Comparison of ENCODE assay signal across 16 cellular contexts in genomic region chr9:111634860-111635259, GRCh38. TPM values are rescaled to one million over a fixed set of nuclear protein-coding genes. Genes with fewer than 3 reads are reported as not detected.
"Had no signal": no experiment of that assay in that cellular context is flagged by ENCODE, and none has a peak within 500 bp of the region (broad histone marks: within the 10 kb centered on the region; RNA-seq: fewer than 3 reads in every experiment).

No MANE protein-coding gene starts in this region.

- H3K4me3 ChIP-seq: coronary artery, heart right ventricle, sigmoid colon, thoracic aorta had no signal

- H3K27me3 ChIP-seq: heart right ventricle, sigmoid colon had no signal

- H3K27ac ChIP-seq: coronary artery, sigmoid colon, thoracic aorta had no signal

- H3K9me3 Mint-ChIP-seq: activated naive CD8-positive, alpha-beta T cell treated with anti-CD3 and anti-CD28 coated beads, Interleukin-2, amount 10 ng/mL, durations not matched to agents 7 days and 5 days; activated T-cell treated with anti-CD3 and anti-CD28 coated beads, Interleukin-2, amount 50 U/mL, for 4 hours; endodermal cell; naive thymus-derived CD8-positive, alpha-beta T cell; WTC11 had no signal

- H3K36me3 ChIP-seq: heart right ventricle, sigmoid colon, thoracic aorta had no signal

- H3K4me3 Mint-ChIP-seq: activated naive CD8-positive, alpha-beta T cell treated with anti-CD3 and anti-CD28 coated beads, Interleukin-2, amount 10 ng/mL, durations not matched to agents 7 days and 5 days; endodermal cell; WTC11 had no signal

- H3K36me3 Mint-ChIP-seq: activated naive CD8-positive, alpha-beta T cell treated with anti-CD3 and anti-CD28 coated beads, Interleukin-2, amount 10 ng/mL, durations not matched to agents 7 days and 5 days; naive thymus-derived CD8-positive, alpha-beta T cell; WTC11 had no signal

- H3K9me3 ChIP-seq: heart right ventricle, sigmoid colon, thoracic aorta had no signal

- H3K27me3 Mint-ChIP-seq: activated naive CD8-positive, alpha-beta T cell treated with anti-CD3 and anti-CD28 coated beads, Interleukin-2, amount 10 ng/mL, durations not matched to agents 7 days and 5 days; naive thymus-derived CD8-positive, alpha-beta T cell had no signal

- ATAC-seq: activated T-cell treated with anti-CD3 and anti-CD28 coated beads, Interleukin-2, amount 50 U/mL, for 4 hours; heart right ventricle; naive thymus-derived CD8-positive, alpha-beta T cell; WTC11 had no signal

- H3K27ac Mint-ChIP-seq: activated naive CD8-positive, alpha-beta T cell treated with anti-CD3 and anti-CD28 coated beads, Interleukin-2, amount 10 ng/mL, durations not matched to agents 7 days and 5 days; endodermal cell; naive thymus-derived CD8-positive, alpha-beta T cell; WTC11 had no signal

- DNase-seq: activated CD8-positive, alpha-beta memory T cell treated with anti-CD3 and anti-CD28 coated beads, Interleukin-2, amount 50 U/mL, for 48 hours; activated naive CD4-positive, alpha-beta T cell treated with Interleukin-2 at 50 U/mL for 16 hours; activated naive CD8-positive, alpha-beta T cell treated with anti-CD3 and anti-CD28 coated beads, Interleukin-2, amount 10 ng/mL, durations not matched to agents 7 days and 5 days; activated T-cell treated with anti-CD3 and anti-CD28 coated beads, Interleukin-2, amount 50 U/mL, for 4 hours; amniotic stem cell; endodermal cell; heart right ventricle; naive thymus-derived CD8-positive, alpha-beta T cell; sigmoid colon; stimulated activated CD4-positive, alpha-beta T cell treated with anti-CD3 and anti-CD28 coated beads, Interleukin-2, amount 100 ng/mL, for 48 hours; stimulated activated CD8-positive, alpha-beta memory T cell treated with anti-CD3 and anti-CD28 coated beads, Interleukin-4, amount 100 ng/mL, for 48 hours; stimulated activated naive CD4-positive, alpha-beta T cell treated with Interleukin-2 at 50 U/mL for 16 hours; T-helper 9 cell had no signal

RNA-seq across cellular contexts. Expression of gene PTGR1, which starts 35.4 kb away (rescaled TPM):
- total RNA-seq: naive thymus-derived CD8-positive, alpha-beta T cell had no signal
- polyA plus RNA-seq: naive thymus-derived CD8-positive, alpha-beta T cell had no signal
